Comparison of ENCODE assay signal across 10 cellular contexts in the genomic region with DNA sequence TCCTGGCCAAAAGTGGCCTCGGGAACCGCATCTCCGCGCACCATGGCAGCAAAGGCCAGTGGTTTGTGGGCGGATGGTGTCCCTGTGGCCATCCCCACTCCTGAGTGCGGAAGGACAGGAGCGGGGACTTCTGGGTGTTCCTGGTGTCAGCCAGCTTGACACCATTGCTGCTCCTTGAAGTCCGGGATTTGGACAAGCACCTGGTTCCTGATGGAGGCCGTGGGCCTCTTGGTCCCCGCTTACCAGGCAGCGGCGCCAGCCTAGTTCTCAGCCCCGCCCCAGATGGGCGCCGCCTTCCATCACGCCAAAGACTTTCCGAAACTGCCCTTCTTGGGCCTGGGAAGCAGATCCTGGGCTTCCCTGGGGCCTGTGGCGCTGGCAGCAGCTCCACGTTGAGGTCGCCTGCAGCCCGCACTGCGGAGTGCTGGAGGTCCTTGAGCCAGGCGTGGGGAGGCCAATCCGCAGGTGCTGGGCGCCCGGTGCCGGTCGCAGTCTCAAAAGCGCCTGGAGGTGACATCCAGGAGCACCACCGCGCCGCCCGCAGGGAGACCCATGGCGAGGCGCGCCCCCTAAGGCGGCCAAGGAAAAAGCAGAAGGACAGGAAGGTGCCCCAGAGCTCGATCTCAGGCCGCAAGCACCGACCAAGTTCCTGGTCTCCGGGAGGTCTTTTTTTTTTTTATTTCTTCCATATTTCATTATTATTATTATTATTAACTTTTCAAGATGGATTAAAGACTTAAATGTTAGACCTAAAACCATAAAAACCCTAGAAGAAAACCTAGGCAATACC. TPM values are rescaled to one million over a fixed set of nuclear protein-coding genes. Genes with fewer than 3 reads are reported as not detected.
DNase-seq lines count a peak whose midpoint lies in the region; ATAC-seq and TF ChIP-seq lines count a peak whose summit lies in the region.
"Not testable (repeated sequence)": the region's sequence is repeated elsewhere in the genome, so short reads cannot be mapped to it uniquely, and the experiment has no call there.
"Had no signal": no experiment of that assay in that cellular context is flagged by ENCODE, and none has a peak within 500 bp of the region (broad histone marks: within the 10 kb centered on the region; RNA-seq: fewer than 3 reads in every experiment).

No MANE protein-coding gene starts in this region.

- 74% methylated on average over 33 of the region's 41 CpGs for WGBS in right cardiac atrium
- WGBS in right lobe of liver (ENCODE audit: insufficient coverage, low coverage, low lambda C conversion rate, missing lambda C conversion rate), result 72% methylated on average over 15 of the region's 41 CpGs
- WGBS in suprapubic skin, result 81% methylated on average over 18 of the region's 41 CpGs

- not testable (repeated sequence) for H3K27me3 Mint-ChIP-seq in activated T-cell treated with anti-CD3 and anti-CD28 coated beads, Interleukin-2, amount 50 U/mL, for 4 hours (ENCODE audit: low read depth)

- not testable (repeated sequence) for TF ChIP-seq EP300 in suprapubic skin (IDR thresholded peaks at IDR 0.05)

- not testable (repeated sequence) for H3K27me3 ChIP-seq in right cardiac atrium (ENCODE audit: control insufficient read depth, insufficient read depth); right lobe of liver; suprapubic skin

- H3K4me3 Mint-ChIP-seq in activated T-cell treated with anti-CD3 and anti-CD28 coated beads, Interleukin-2, amount 50 U/mL, for 4 hours, result not testable (repeated sequence)

- H3K9me3 ChIP-seq in right cardiac atrium (ENCODE audit: control insufficient read depth, low read length); right lobe of liver; suprapubic skin: not testable (repeated sequence)

- TF ChIP-seq CTCF in right lobe of liver (IDR thresholded peaks at IDR 0.05); suprapubic skin (IDR thresholded peaks at IDR 0.05): not testable (repeated sequence)

- not testable (repeated sequence) for H3K4me1 Mint-ChIP-seq in activated T-cell treated with anti-CD3 and anti-CD28 coated beads, Interleukin-2, amount 50 U/mL, for 4 hours (ENCODE audit: low read depth)

- not testable (repeated sequence) for H3K4me3 ChIP-seq in right cardiac atrium (ENCODE audit: low read length); right lobe of liver; suprapubic skin

- DNase-seq in SK-N-DZ (ENCODE audit: low spot score), result peak; percentile 0
- peak; percentile 4 for DNase-seq in activated T-cell treated with anti-CD3 and anti-CD28 coated beads, Interleukin-2, amount 50 U/mL, for 4 hours
- DNase-seq in ecto neural progenitor cell (ENCODE audit: low spot score), result peak; percentile 15
- DNase-seq in right cardiac atrium, result peak in 2 of 3 donors; percentile 34 to 36
- peak in 2 of 3 donors; percentile 16 to 59 for DNase-seq in right lobe of liver
- DNase-seq in posterior vena cava (ENCODE audit: low spot score), result peak; percentile 84
- DNase-seq in suprapubic skin (ENCODE audit: low spot score in 2 of 2), result peak; percentile 62 to 74

- not testable (repeated sequence) for H3K27ac ChIP-seq in right cardiac atrium (ENCODE audit: low read length); right lobe of liver; suprapubic skin

- ATAC-seq in activated T-cell treated with anti-CD3 and anti-CD28 coated beads, Interleukin-2, amount 50 U/mL, for 4 hours; right cardiac atrium; right lobe of liver: not testable (repeated sequence)

- not testable (repeated sequence) for H3K9me3 Mint-ChIP-seq in activated T-cell treated with anti-CD3 and anti-CD28 coated beads, Interleukin-2, amount 50 U/mL, for 4 hours

- not testable (repeated sequence) for TF ChIP-seq POLR2A in right lobe of liver (IDR thresholded peaks at IDR 0.05); suprapubic skin (IDR thresholded peaks at IDR 0.05)

- H3K36me3 ChIP-seq in right lobe of liver, suprapubic skin: not testable (repeated sequence)

- H3K4me1 ChIP-seq in right cardiac atrium (ENCODE audit: control insufficient read depth, insufficient read depth, low read length); right lobe of liver; suprapubic skin: not testable (repeated sequence)

- intact Hi-C loops in right cardiac atrium (cut with DNase I); right lobe of liver (cut with DNase I); posterior vena cava (cut with DNase I): not testable (repeated sequence)

- not testable (repeated sequence) for H3K36me3 Mint-ChIP-seq in activated T-cell treated with anti-CD3 and anti-CD28 coated beads, Interleukin-2, amount 50 U/mL, for 4 hours (ENCODE audit: insufficient read depth)

RNA-seq across cellular contexts. Expression of a gene that starts 59.5 kb away (rescaled TPM):
- polyA plus RNA-seq in SK-N-DZ (2014; cell fraction: cytosol; rRNA removed), result 0.07 TPM in 1 of 2 replicates, not detected in the other
- 0.29 and 0.32 TPM in 2 replicates for polyA plus RNA-seq in SK-N-DZ (2014; cell fraction: nucleus; rRNA removed)
- total RNA-seq in activated T-cell treated with anti-CD3 and anti-CD28 coated beads, Interleukin-2, amount 50 U/mL, for 4 hours, result not detected
- total RNA-seq in right cardiac atrium (not detected), right lobe of liver (not detected), posterior vena cava (not detected), suprapubic skin (not detected)
- not detected for polyA plus RNA-seq in right cardiac atrium
- total RNA-seq: CD8-positive, alpha-beta T cell; H9 had no signal
- polyA plus RNA-seq: AG04450 had no signal

Comparison
In these comparisons a context has a peak if more than half of its experiments do, and no peak if none do; other contexts are left out.
1. DNase-seq: peak in every context shown above with its lines; median percentile 84 in posterior vena cava; 68 in suprapubic skin; 38 in right lobe of liver; 35 in right cardiac atrium; 15 in ecto neural progenitor cell; 4 in activated T-cell treated with anti-CD3 and anti-CD28 coated beads, Interleukin-2, amount 50 U/mL, for 4 hours; 0 in SK-N-DZ.